In genomic region chr6:119030759-119031158, GRCh38 we compare ENCODE assay signal across 26 cellular contexts. TPM values are rescaled to one million over a fixed set of nuclear protein-coding genes. Genes with fewer than 3 reads are reported as not detected.
DNase-seq lines count a peak whose midpoint lies in the region; ATAC-seq, FAIRE-seq and TF ChIP-seq lines count a peak whose summit lies in the region.
"Had no signal": no experiment of that assay in that cellular context is flagged by ENCODE, and none has a peak within 500 bp of the region (broad histone marks: within the 10 kb centered on the region; RNA-seq: fewer than 3 reads in every experiment).

No MANE protein-coding gene starts in this region.

- no peak overlapping the region for H4K5ac ChIP-seq in IMR-90 (ENCODE audit: low read depth, low read length)

- no peaks in the 10 kb centered on the region for H3K9me1 ChIP-seq in IMR-90 (ENCODE audit: insufficient read depth, low read length)

- TF ChIP-seq CTCF in HepG2 (CRISPR knock-in tag; IDR thresholded peaks at IDR 0.05): no peak
- no peak for TF ChIP-seq CTCF in right lobe of liver (IDR thresholded peaks at IDR 0.05)
- no peak for TF ChIP-seq CTCF in D721Med (IDR thresholded peaks at IDR 0.05; ENCODE audit: insufficient read depth, missing control alignments)
- TF ChIP-seq CTCF in IMR-90 (conservative IDR thresholded peaks at IDR 0.05; ENCODE audit: low read depth, low read length): no peak
- TF ChIP-seq CTCF in endodermal cell (conservative IDR thresholded peaks at IDR 0.05): no peak

- H3K4me2 ChIP-seq in HepG2 (ENCODE audit: low read depth, low read length) (no peak overlapping the region), IMR-90 (ENCODE audit: low read depth, low read length) (no peak overlapping the region)
- H3K4me2 ChIP-seq: BLaER1 treated with 17β-estradiol and CSF1 and Interleukin-3, amounts not matched to agents 10 nM and 100 nM had no signal

- H2AK5ac ChIP-seq in IMR-90 (ENCODE audit: low read depth, low read length): no peak overlapping the region

- no peaks in the 10 kb centered on the region for H3K27me3 Mint-ChIP-seq in endodermal cell (ENCODE audit: insufficient read depth)
- H3K27me3 Mint-ChIP-seq: B cell; CD4-positive, alpha-beta T cell had no signal

- dilution Hi-C loops in IMR-90 (cut with HindIII; ENCODE audit: low sequenced_read_pairs, unreplicated experiment): no loop called here

- no peak overlapping the region for H2AFZ ChIP-seq in HepG2 (ENCODE audit: low read length)
- H2AFZ ChIP-seq in IMR-90 (replicated peaks; ENCODE audit: low read length, poor library complexity): no peak overlapping the region

- no peaks in the 10 kb centered on the region for H3K79me2 ChIP-seq in HepG2 (ENCODE audit: insufficient read depth, low read length)

- H3K4me3 Mint-ChIP-seq in endodermal cell: no peak overlapping the region
- H3K4me3 Mint-ChIP-seq: B cell; CD4-positive, alpha-beta T cell; CD8-positive, alpha-beta T cell had no signal

- H3K36me3 Mint-ChIP-seq in endodermal cell (ENCODE audit: low read depth): peaks cover 3% of the 10 kb centered on the region
- H3K36me3 Mint-ChIP-seq: CD8-positive, alpha-beta T cell had no signal

- WGBS in HepG2 (ENCODE audit: low lambda C conversion rate): 94% methylated on average over 2 of the region's 2 CpGs
- 94% methylated on average over 2 of the region's 2 CpGs for WGBS in right lobe of liver (ENCODE audit: insufficient coverage, low coverage, low lambda C conversion rate, missing lambda C conversion rate)
- no CpG with 5 or more reads among the region's 2 CpGs for WGBS in IMR-90 (ENCODE audit: extremely low coverage in 2 of 2, insufficient read length in 1 of 2), 2 experiments
- WGBS in endodermal cell (ENCODE audit: insufficient coverage in 1 of 2, insufficient read length in 1 of 2), 2 experiments: 100% methylated on average over 1 of the region's 2 CpGs; no CpG with 5 or more reads in 1 of the 2 experiments

- no peak overlapping the region for H3K56ac ChIP-seq in IMR-90 (ENCODE audit: extremely low read depth, insufficient read depth, low read length)

- H3K9ac ChIP-seq in HepG2 (ENCODE audit: insufficient read depth, low read depth, low read length) (no peak overlapping the region), IMR-90 (ENCODE audit: low read depth, low read length) (no peak overlapping the region), endodermal cell (ENCODE audit: extremely low read depth, low read length, poor library complexity, severe bottlenecking) (no peak overlapping the region)
- H3K9ac ChIP-seq: BLaER1 treated with 17β-estradiol and CSF1 and Interleukin-3, amounts not matched to agents 10 nM and 100 nM had no signal

- no peak overlapping the region for H3K27ac ChIP-seq in HepG2 (ENCODE audit: extremely low read length, insufficient read depth, low read length)
- no peak overlapping the region for H3K27ac ChIP-seq in right lobe of liver
- H3K27ac ChIP-seq in IMR-90 (ENCODE audit: insufficient read depth, low read length): no peak overlapping the region
- H3K27ac ChIP-seq in endodermal cell (ENCODE audit: low read depth, low read length): no peak overlapping the region
- H3K27ac ChIP-seq: 22Rv1; BLaER1 treated with 17β-estradiol and CSF1 and Interleukin-3, amounts not matched to agents 10 nM and 100 nM; C4-2B had no signal

- peaks cover 12% of the 10 kb centered on the region for H3K4me1 ChIP-seq in HepG2 (ENCODE audit: insufficient read depth, low read length)
- peaks cover 0 to 7% (median 0%) of the 10 kb centered on the region in 4 donors for H3K4me1 ChIP-seq in right lobe of liver
- no peaks in the 10 kb centered on the region for H3K4me1 ChIP-seq in IMR-90 (ENCODE audit: control insufficient read depth, insufficient read depth, low read length)
- H3K4me1 ChIP-seq in endodermal cell (ENCODE audit: control insufficient read depth, insufficient read depth, low read length): peaks cover 41% of the 10 kb centered on the region
- H3K4me1 ChIP-seq: BLaER1 treated with 17β-estradiol and CSF1 and Interleukin-3, amounts not matched to agents 10 nM and 100 nM had no signal

- no peak overlapping the region for H3K27ac Mint-ChIP-seq in endodermal cell
- H3K27ac Mint-ChIP-seq: B cell; CD4-positive, alpha-beta T cell; CD8-positive, alpha-beta T cell had no signal

- POLR2A ChIA-PET in HepG2 (lab: Yijun Ruan, JAX) (no interaction called here), IMR-90 (lab: Charles Lee; ENCODE audit: unreplicated experiment) (no interaction called here)

- no peak overlapping the region for H3K18ac ChIP-seq in IMR-90 (ENCODE audit: low read depth, low read length)

- no TSS peak for BruUV-seq in HepG2 (replicated peaks; lab: Mats Ljungman, UMichigan)
- BruUV-seq in IMR-90 (replicated peaks; lab: Mats Ljungman, UMichigan): no TSS peak

- no peaks in the 10 kb centered on the region for H3K36me3 ChIP-seq in HepG2 (replicated peaks in 1 of 2; ENCODE audit: control insufficient read depth in 1 of 2, insufficient read depth in 2 of 2, low read length in 2 of 2)
- no peaks in the 10 kb centered on the region for H3K36me3 ChIP-seq in right lobe of liver
- no peaks in the 10 kb centered on the region for H3K36me3 ChIP-seq in IMR-90 (ENCODE audit: control insufficient read depth, insufficient read depth, low read length)
- H3K36me3 ChIP-seq in endodermal cell (ENCODE audit: control insufficient read depth, insufficient read depth, low read length): peaks cover 27% of the 10 kb centered on the region
- H3K36me3 ChIP-seq: BLaER1 treated with 17β-estradiol and CSF1 and Interleukin-3, amounts not matched to agents 10 nM and 100 nM had no signal

- H3K27me3 ChIP-seq in HepG2 (ENCODE audit: control insufficient read depth in 1 of 2, insufficient read depth in 2 of 2, low read length in 2 of 2) (no peaks in the 10 kb centered on the region), right lobe of liver (no peaks in the 10 kb centered on the region), IMR-90 (ENCODE audit: control insufficient read depth, insufficient read depth, low read length) (no peaks in the 10 kb centered on the region), endodermal cell (ENCODE audit: control insufficient read depth, insufficient read depth, low read length, poor library complexity, severe bottlenecking) (no peaks in the 10 kb centered on the region)
- H3K27me3 ChIP-seq: BLaER1 treated with 17β-estradiol and CSF1 and Interleukin-3, amounts not matched to agents 10 nM and 100 nM had no signal

- H3K14ac ChIP-seq in IMR-90 (replicated peaks; ENCODE audit: low read depth, low read length): no peak overlapping the region

- H3K9me3 Mint-ChIP-seq in endodermal cell: no peaks in the 10 kb centered on the region
- H3K9me3 Mint-ChIP-seq: CD4-positive, alpha-beta T cell; CD8-positive, alpha-beta T cell had no signal

- TF ChIP-seq EP300 in HepG2 (IDR thresholded peaks at IDR 0.05; ENCODE audit: low read depth in 2 of 2, low read length in 2 of 2) (no peak), HepG2 (CRISPR knock-in tag; IDR thresholded peaks at IDR 0.05; ENCODE audit: borderline replicate concordance) (no peak)

- no peak overlapping the region for H4K8ac ChIP-seq in IMR-90 (ENCODE audit: low read depth in 2 of 2, low read length in 2 of 2)

- H3K23ac ChIP-seq in IMR-90 (ENCODE audit: low read depth, low read length): no peak overlapping the region

- DNase-seq in HepG2 (ENCODE audit: low spot score) (no peak), right lobe of liver (no peak), D721Med (ENCODE audit: insufficient read length, low spot score) (no peak), IMR-90 (no peak), endodermal cell (no peak)
- DNase-seq: AML-193; Caco-2; Calu3; CD4-positive, alpha-beta T cell; CD8-positive, alpha-beta T cell; DMS 273 treated with DMSO at 0.1 percent for 48 hours; DMS153; DMS53; DMS79; DND-41; EL; GF-D8 had no signal

- ATAC-seq in HepG2: no peak
- no peak for ATAC-seq in right lobe of liver
- no peak for ATAC-seq in IMR-90 (ENCODE audit: low read depth)
- ATAC-seq in GM19351 (IDR thresholded peaks at IDR 0.05; ENCODE audit: unreplicated experiment): no peak
- no peak for ATAC-seq in HG03460 (IDR thresholded peaks at IDR 0.05; ENCODE audit: unreplicated experiment)
- ATAC-seq: CD8-positive, alpha-beta T cell had no signal

- in situ Hi-C loops in HepG2 (cut with HindIII; ENCODE audit: extremely low pct_ligation_motif_present, low pct_unique_long_range_greater_than_20kb): no loop called here
- in situ Hi-C loops in IMR-90 (cut with MboI; ENCODE audit: low sequenced_read_pairs): no loop called here

- peaks cover 56% of the 10 kb centered on the region for H3K4me1 Mint-ChIP-seq in endodermal cell
- H3K4me1 Mint-ChIP-seq: B cell had no signal

- H2BK120ac ChIP-seq in IMR-90 (ENCODE audit: low read depth, low read length): no peak overlapping the region

- no peak overlapping the region for H4K91ac ChIP-seq in IMR-90 (ENCODE audit: insufficient read depth, low read depth, low read length)

- intact Hi-C loops in HepG2 (cut with micrococcal nuclease; ENCODE audit: unreplicated experiment): no loop called here
- intact Hi-C loops in right lobe of liver (cut with DNase I): no loop called here
- intact Hi-C loops in IMR-90 (cut with micrococcal nuclease): no loop called here

- TF ChIP-seq POLR2A in HepG2 (IDR thresholded peaks at IDR 0.05; ENCODE audit: insufficient read depth in 1 of 2, low read depth in 2 of 2, low read length in 2 of 2): no peak
- TF ChIP-seq POLR2A in right lobe of liver (IDR thresholded peaks at IDR 0.05): no peak
- no peak for TF ChIP-seq POLR2A in IMR-90 (IDR thresholded peaks at IDR 0.05; ENCODE audit: low read depth, low read length)

- no peaks in the 10 kb centered on the region for H3K9me3 ChIP-seq in HepG2 (ENCODE audit: low read length)
- H3K9me3 ChIP-seq in right lobe of liver: no peaks in the 10 kb centered on the region
- no peaks in the 10 kb centered on the region for H3K9me3 ChIP-seq in IMR-90 (ENCODE audit: control insufficient read depth, insufficient read depth, low read length)
- H3K9me3 ChIP-seq in endodermal cell (ENCODE audit: control insufficient read depth, low read length): no peaks in the 10 kb centered on the region
- H3K9me3 ChIP-seq: BLaER1 treated with 17β-estradiol and CSF1 and Interleukin-3, amounts not matched to agents 10 nM and 100 nM; Caco-2 had no signal

- FAIRE-seq in HepG2 (lab: Jason Lieb, UNC) (no peak), D721Med (lab: Jason Lieb, UNC) (peak; percentile 77)
- FAIRE-seq: GM12891, GM18507 had no signal

- CTCF ChIA-PET in HepG2 (lab: Yijun Ruan, JAX; ENCODE audit: low intra/inter-chr PET ratio, low total read pairs) (no interaction called here), IMR-90 (lab: Yijun Ruan, JAX) (no interaction called here)

- TF ChIP-seq RAD21 in HepG2 (CRISPR knock-in tag; IDR thresholded peaks at IDR 0.05) (no peak), IMR-90 (IDR thresholded peaks at IDR 0.05; ENCODE audit: low read length) (no peak)

- H3K4ac ChIP-seq in IMR-90 (ENCODE audit: low read depth, low read length): no peak overlapping the region

- no peak overlapping the region for H2BK5ac ChIP-seq in IMR-90 (ENCODE audit: low read depth, low read length, poor library complexity, severe bottlenecking)

- no peak overlapping the region for H2AK9ac ChIP-seq in IMR-90 (replicated peaks; ENCODE audit: low read depth, low read length, poor library complexity)

- no peak overlapping the region for H2BK15ac ChIP-seq in IMR-90 (ENCODE audit: low read depth, low read length)

- H4K20me1 ChIP-seq in HepG2 (ENCODE audit: insufficient read depth, low read length): no peaks in the 10 kb centered on the region
- no peaks in the 10 kb centered on the region for H4K20me1 ChIP-seq in IMR-90 (ENCODE audit: insufficient read depth, low read length)
- H4K20me1 ChIP-seq: BLaER1 treated with 17β-estradiol and CSF1 and Interleukin-3, amounts not matched to agents 10 nM and 100 nM had no signal

- H3K79me1 ChIP-seq in IMR-90 (ENCODE audit: low read depth in 1 of 2, low read length in 2 of 2): no peaks in the 10 kb centered on the region

- H2BK20ac ChIP-seq in IMR-90 (ENCODE audit: low read depth, low read length): no peak overlapping the region

- H3K4me3 ChIP-seq in HepG2 (replicated peaks in 1 of 3; ENCODE audit: insufficient read depth in 1 of 3, low read depth in 2 of 3, low read length in 3 of 3) (no peak overlapping the region), right lobe of liver (no peak overlapping the region), IMR-90 (ENCODE audit: insufficient read depth, low read depth, low read length) (no peak overlapping the region), endodermal cell (ENCODE audit: low read length) (no peak overlapping the region)
- H3K4me3 ChIP-seq: BLaER1 treated with 17β-estradiol and CSF1 and Interleukin-3, amounts not matched to agents 10 nM and 100 nM had no signal

RNA-seq across cellular contexts. Expression of gene FAM184A, which starts 47.7 kb away (rescaled TPM):
- total RNA-seq in HepG2 (2016; rRNA removed; fragmentation: Illumina TruSeq; extraction: Trizol): 16.0 and 18.0 TPM in 2 replicates
- 4.4 and 5.4 TPM in 2 replicates for total RNA-seq in HepG2 (2016; cell fraction: cytosol; rRNA removed; fragmentation: Illumina TruSeq; extraction: Trizol; ENCODE audit: low read depth)
- total RNA-seq in HepG2 (2016; cell fraction: insoluble cytoplasmic fraction; rRNA removed; fragmentation: Illumina TruSeq; extraction: Trizol): 16.1 and 16.7 TPM in 2 replicates
- total RNA-seq in HepG2 (2016; cell fraction: membrane; rRNA removed; fragmentation: Illumina TruSeq; extraction: Trizol): 7.8 and 11.8 TPM in 2 replicates
- total RNA-seq in HepG2 (2016; cell fraction: nucleus; rRNA removed; fragmentation: Illumina TruSeq; extraction: Trizol): 29.6 and 31.1 TPM in 2 replicates
- polyA plus RNA-seq in HepG2 (2011; rRNA removed): 6.5 and 7.0 TPM in 2 replicates
- polyA plus RNA-seq in HepG2 (2011; cell fraction: cytosol; rRNA removed): 2.1 and 3.1 TPM in 2 replicates
- polyA plus RNA-seq in HepG2 (2011; cell fraction: nucleus; rRNA removed): 4.9 and 7.2 TPM in 2 replicates
- polyA plus RNA-seq in HepG2 (2012): 6.3 and 6.4 TPM in 2 replicates
- polyA plus RNA-seq in HepG2 (2016; cell fraction: cytosol; fragmentation: Illumina TruSeq; extraction: Trizol; ENCODE audit: low read depth): 2.1 and 2.3 TPM in 2 replicates
- 14.2 and 15.0 TPM in 2 replicates for polyA plus RNA-seq in HepG2 (2016; cell fraction: insoluble cytoplasmic fraction; fragmentation: Illumina TruSeq; extraction: Trizol; ENCODE audit: low read depth)
- 4.0 and 5.0 TPM in 2 replicates for polyA plus RNA-seq in HepG2 (2016; cell fraction: membrane; fragmentation: Illumina TruSeq; extraction: Trizol; ENCODE audit: low read depth)
- polyA plus RNA-seq in HepG2 (2016; cell fraction: nucleus; fragmentation: Illumina TruSeq; extraction: Trizol; ENCODE audit: insufficient read depth, low read depth): 23.3 and 27.1 TPM in 2 replicates
- polyA minus RNA-seq in HepG2 (2011; rRNA and poly(A)+ RNA removed; ENCODE audit: low replicate concordance): 1.5 TPM in 1 of 2 replicates, not detected in the other
- polyA minus RNA-seq in HepG2 (2011; cell fraction: cytosol; rRNA and poly(A)+ RNA removed): 2.9 and 3.9 TPM in 2 replicates
- 17.5 and 24.4 TPM in 2 replicates for polyA minus RNA-seq in HepG2 (2011; cell fraction: nucleus; rRNA and poly(A)+ RNA removed)
- total RNA-seq in right lobe of liver: 1 to 10 TPM; 2.5 to 5.0 (median 3.2) TPM
- not detected in 2 replicates for total RNA-seq in IMR-90 (2012; rRNA removed)
- 0.03 and 0.07 TPM in 2 replicates for polyA plus RNA-seq in IMR-90 (2012; rRNA removed)
- 0.01 TPM in 1 of 2 replicates, not detected in the other for polyA plus RNA-seq in IMR-90 (2012; cell fraction: cytosol; rRNA removed)
- 0.02 and 0.11 TPM in 2 replicates for polyA plus RNA-seq in IMR-90 (2012; cell fraction: nucleus; rRNA removed; ENCODE audit: low replicate concordance)
- total RNA-seq in endodermal cell: 100 to 1,000 TPM; 205 to 216 TPM
- polyA plus RNA-seq in endodermal cell (2013, experiment 1 of 2): 64.9 TPM
- polyA plus RNA-seq in endodermal cell (2013, experiment 2 of 2): 72.0 TPM
- polyA plus RNA-seq: BJ had no signal

Comparison
In these comparisons a context has a peak if more than half of its experiments do, and no peak if none do; other contexts are left out.
1. RNA of gene FAM184A, which starts 47.7 kb away (total RNA-seq): 205 to 216 TPM in endodermal cell; 4.4 to 31.1 TPM in HepG2, 2.5 to 5.0 TPM in right lobe of liver and not detected in IMR-90; every median in the first group is over 4 times any median in the second.